In genomic region chr1:115218696-115219095, GRCh38 we compare ENCODE assay signal across 22 cellular contexts.
"Had no signal": no experiment of that assay in that cellular context is flagged by ENCODE, and none has a peak within 500 bp of the region (broad histone marks: within the 10 kb centered on the region; RNA-seq: fewer than 3 reads in every experiment).

No MANE protein-coding gene starts in this region.

- H3K36me3 ChIP-seq: gastrocnemius medialis, neural progenitor cell, prostate gland, right atrium auricular region, tibial nerve, upper lobe of left lung had no signal

- H2AFZ ChIP-seq: neural progenitor cell had no signal

- H3K4me2 ChIP-seq: neural progenitor cell, smooth muscle cell had no signal

- DNase-seq: cerebellar nuclear complex; cortex of kidney; effector memory CD8-positive, alpha-beta T cell; gastrocnemius medialis; head of caudate nucleus; left colon; mesendoderm; midbrain; naive thymus-derived CD4-positive, alpha-beta T cell; stimulated activated CD4-positive, alpha-beta T cell treated with anti-CD3 and anti-CD28 coated beads, Interleukin-12 subunit alpha, Interleukin-12 subunit beta, amount 100 ng/mL, for 4 hours; stimulated activated CD4-positive, alpha-beta T cell treated with anti-CD3 and anti-CD28 coated beads, Interleukin-1b, Interleukin-23, amount 100 ng/mL, for 48 hours; stimulated activated CD4-positive, alpha-beta T cell treated with anti-CD3 and anti-CD28 coated beads, Interleukin-4, amount 100 ng/mL, for 1 hour; stimulated activated CD8-positive, alpha-beta memory T cell treated with anti-CD3 and anti-CD28 coated beads, Interleukin-4, amount 100 ng/mL, for 48 hours; stimulated activated naive CD4-positive, alpha-beta T cell; substantia nigra; testis; upper lobe of left lung had no signal

- H3K9ac ChIP-seq: neural progenitor cell had no signal

- H3K4me1 ChIP-seq: gastrocnemius medialis, prostate gland, upper lobe of left lung had no signal

- H3K4me3 ChIP-seq: gastrocnemius medialis, neural progenitor cell, prostate gland, right atrium auricular region, smooth muscle cell, testis, tibial nerve, upper lobe of left lung had no signal

- H3K9me3 ChIP-seq: gastrocnemius medialis, prostate gland, right atrium auricular region, testis, tibial nerve, upper lobe of left lung had no signal

- H3K27ac ChIP-seq: gastrocnemius medialis, neural progenitor cell, prostate gland, testis, upper lobe of left lung had no signal

- ATAC-seq: effector memory CD8-positive, alpha-beta T cell; gastrocnemius medialis; left colon; naive thymus-derived CD4-positive, alpha-beta T cell had no signal

- H3K27me3 ChIP-seq: gastrocnemius medialis, neural progenitor cell, right atrium auricular region, testis, tibial nerve, upper lobe of left lung had no signal
